33 cellular contexts compared by ENCODE assay signal in genomic region chr18:7671105-7671504, GRCh38.
"Had no signal": no experiment of that assay in that cellular context is flagged by ENCODE, and none has a peak within 500 bp of the region (broad histone marks: within the 10 kb centered on the region; RNA-seq: fewer than 3 reads in every experiment).

No MANE protein-coding gene starts in this region.

- DNase-seq: Karpas-422, Kasumi-1, MG63, MM.1S, MV-4-11, NCI-H1048, NCI-H1092, NCI-H1092 treated with DMSO at 0.1 percent for 48 hours, NCI-H1105, NCI-H1105 treated with DMSO at 0.1 percent for 48 hours, NCI-H1417 treated with DMSO at 0.1 percent for 48 hours, NCI-H1436, NCI-H1436 treated with DMSO at 0.1 percent for 48 hours, NCI-H146, NCI-H1694, NCI-H1694 treated with DMSO at 0.1 percent for 48 hours, NCI-H187, NCI-H187 treated with DMSO at 0.1 percent for 48 hours, NCI-H1930, NCI-H2029, NCI-H2029 treated with DMSO at 0.1 percent for 48 hours, NCI-H2081, NCI-H2081 treated with DMSO at 0.1 percent for 48 hours, NCI-H2107, NCI-H2171, NCI-H2171 treated with DMSO at 0.1 percent for 48 hours, NCI-H2227 treated with DMSO at 0.1 percent for 48 hours, NCI-H226, NCI-H345, NCI-H446, NCI-H446 treated with DMSO at 0.1 percent for 48 hours, NCI-H510A, NCI-H510A treated with DMSO at 0.1 percent for 48 hours had no signal

- H3K4me3 ChIP-seq: MG63 had no signal

- H3K36me3 ChIP-seq: MG63 had no signal

- H3K27me3 ChIP-seq: MG63 had no signal

- H3K9me3 ChIP-seq: MG63 had no signal
